Comparison of ENCODE assay signal across 8 cellular contexts in the genomic region with DNA sequence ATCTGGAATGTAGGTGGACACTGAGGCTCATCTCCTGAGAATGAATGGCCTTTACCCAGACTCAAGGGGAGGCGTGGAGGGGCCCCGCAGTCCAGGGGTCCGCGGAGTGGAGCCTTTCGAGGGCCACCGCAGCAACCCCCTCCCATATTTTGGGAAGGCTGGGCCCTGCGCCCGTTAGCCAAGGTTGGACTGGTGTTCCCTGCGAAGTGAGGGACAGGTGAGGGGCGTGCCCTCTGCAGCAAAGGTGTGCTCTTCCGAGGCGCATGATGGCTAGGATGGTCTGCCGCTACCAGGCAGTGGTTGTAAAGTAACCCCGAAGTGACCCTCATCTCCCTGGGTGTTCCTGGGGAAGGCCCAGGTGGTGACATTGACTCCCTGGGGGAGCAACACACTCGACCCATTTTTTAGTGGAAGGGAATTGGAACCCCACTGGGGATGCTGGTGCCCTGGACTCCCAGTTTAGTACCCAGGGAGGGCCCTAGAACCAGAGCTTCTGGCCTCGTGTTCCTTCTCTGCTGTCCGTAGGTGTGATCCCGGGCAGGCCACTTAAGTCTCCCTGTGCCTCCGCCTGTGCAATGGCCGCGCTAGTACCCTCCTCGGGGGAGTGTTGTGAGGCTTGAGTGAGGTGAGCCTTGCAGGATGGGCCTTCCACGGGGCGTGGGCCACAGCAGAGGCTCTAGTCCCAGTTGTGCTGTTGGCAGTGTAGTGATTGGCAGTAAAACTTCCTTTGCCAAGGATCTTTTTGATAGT. TPM values are rescaled to one million over a fixed set of nuclear protein-coding genes. Genes with fewer than 3 reads are reported as not detected.
DNase-seq lines count a peak whose midpoint lies in the region; ATAC-seq and TF ChIP-seq lines count a peak whose summit lies in the region.

No MANE protein-coding gene starts in this region.

- TF ChIP-seq CTCF in heart right ventricle (IDR thresholded peaks at IDR 0.05) (no peak), coronary artery (IDR thresholded peaks at IDR 0.05) (no peak), vagina (IDR thresholded peaks at IDR 0.05) (no peak)

- H3K4me1 ChIP-seq in heart right ventricle (peaks cover 0 to 16% (median 7%) of the 10 kb centered on the region in 9 donors), mucosa of stomach (ENCODE audit: control insufficient read depth, insufficient read depth, low read length) (peaks cover 8% of the 10 kb centered on the region), vagina (peaks cover 15% of the 10 kb centered on the region)

- no peak for TF ChIP-seq POLR2A in vagina (IDR thresholded peaks at IDR 0.05)

- H3K9me3 ChIP-seq in heart right ventricle: no peaks in the 10 kb centered on the region
- no peaks in the 10 kb centered on the region for H3K9me3 ChIP-seq in mucosa of stomach (ENCODE audit: control insufficient read depth, low read length)
- no peaks in the 10 kb centered on the region for H3K9me3 ChIP-seq in vagina

- H3K27ac ChIP-seq in heart right ventricle (no peak overlapping the region), coronary artery (peak overlapping the region; percentile 60), vagina (peak overlapping the region; percentile 3)

- H3K9ac ChIP-seq in mucosa of stomach (ENCODE audit: low read length): peak overlapping the region; percentile 76

- ATAC-seq in heart right ventricle: no peak
- ATAC-seq in Right ventricle myocardium inferior: no peak
- ATAC-seq in GM19397 (IDR thresholded peaks at IDR 0.05; ENCODE audit: unreplicated experiment): no peak

- H3K27me3 ChIP-seq in heart right ventricle (peaks cover 0 to 27% (median 22%) of the 10 kb centered on the region in 7 donors), mucosa of stomach (ENCODE audit: control insufficient read depth, insufficient read depth, low read length) (peaks cover 15% of the 10 kb centered on the region), vagina (no peaks in the 10 kb centered on the region)

- no peaks in the 10 kb centered on the region for H3K36me3 ChIP-seq in heart right ventricle
- no peaks in the 10 kb centered on the region for H3K36me3 ChIP-seq in mucosa of stomach (ENCODE audit: control insufficient read depth, insufficient read depth, low read length)
- no peaks in the 10 kb centered on the region for H3K36me3 ChIP-seq in vagina

- 60 to 66% methylated on average over 24 of the region's 24 CpGs for WGBS in heart right ventricle, 2 donors

- intact Hi-C loops in heart right ventricle (cut with DNase I): loop anchor here in 4 of 10 donors (10.0 kb wide), 4 partner anchors 206 to 396 kb away; no protein-coding TSS in a partner anchor
- intact Hi-C loops in Right ventricle myocardium inferior (cut with DNase I): no loop called here
- intact Hi-C loops in vagina (cut with DNase I): loop anchor here (10.0 kb wide), 2 partner anchors 116 to 206 kb away; no protein-coding TSS in a partner anchor

- H3K4me3 ChIP-seq in heart right ventricle: peak overlapping the region; percentile 27 to 63 (median 56)
- peak overlapping the region; percentile 90 for H3K4me3 ChIP-seq in coronary artery
- H3K4me3 ChIP-seq in mucosa of stomach (ENCODE audit: low read length): peak overlapping the region; percentile 7
- H3K4me3 ChIP-seq in vagina: peak overlapping the region; percentile 45 to 62

- DNase-seq in heart right ventricle: no peak
- DNase-seq in Right ventricle myocardium inferior (ENCODE audit: missing footprints): no peak
- peak; percentile 66 for DNase-seq in coronary artery (ENCODE audit: low spot score)
- DNase-seq in vagina (ENCODE audit: extremely low spot score in 2 of 2): peak; percentile 58 to 76
- DNase-seq in SHP77 treated with DMSO at 0.1 percent for 48 hours (lab: John Stamatoyannopoulos, UW): no peak
- DNase-seq in activated effector memory CD4-positive, alpha-beta T cell treated with Interleukin-2 at 50 U/mL for 16 hours: no peak

RNA-seq across cellular contexts. Expression of gene FAM241B, which starts 0.8 kb away (rescaled TPM):
- 1 to 10 TPM; 1.4 to 9.0 (median 5.2) TPM for total RNA-seq in heart right ventricle
- polyA plus RNA-seq in heart right ventricle: 1 to 10 TPM; 2.8 to 3.7 TPM
- total RNA-seq in Right ventricle myocardium inferior: 3.2 TPM
- total RNA-seq in vagina: 0.98 TPM

RNA-seq across cellular contexts. Expression of gene NEUROG3, which starts 57.6 kb away (rescaled TPM):
- total RNA-seq in heart right ventricle: under 1 TPM in 1 of 10 donors, not detected in 9; 0.19 TPM
- polyA plus RNA-seq in heart right ventricle: not detected
- total RNA-seq in Right ventricle myocardium inferior: not detected
- total RNA-seq in vagina: not detected

Comparison
In these comparisons a context has a peak if more than half of its experiments do, and no peak if none do; other contexts are left out.
1. DNase-seq: peak in coronary artery (single experiment) and vagina (2 of 2); none in heart right ventricle (0 of 2), Right ventricle myocardium inferior (single experiment), SHP77 treated with DMSO at 0.1 percent for 48 hours (single experiment) and activated effector memory CD4-positive, alpha-beta T cell treated with Interleukin-2 at 50 U/mL for 16 hours (single experiment).
2. H3K27ac ChIP-seq: peak in coronary artery (2 of 2) and vagina (single experiment); none in heart right ventricle (0 of 10).
3. H3K4me3 ChIP-seq: peak in every context shown above with its lines; median percentile 90 in coronary artery; 56 in heart right ventricle; 54 in vagina; 7 in mucosa of stomach.